In genomic region chr7:159191236-159191635, GRCh38 we compare ENCODE assay signal across 24 cellular contexts. TPM values are rescaled to one million over a fixed set of nuclear protein-coding genes. Genes with fewer than 3 reads are reported as not detected.
"Had no signal": no experiment of that assay in that cellular context is flagged by ENCODE, and none has a peak within 500 bp of the region (broad histone marks: within the 10 kb centered on the region; RNA-seq: fewer than 3 reads in every experiment).

No MANE protein-coding gene starts in this region.

- H3K4me3 ChIP-seq: ascending aorta, cardiac muscle cell, colonic mucosa, left lung, lung, mucosa of descending colon, right lobe of liver, transverse colon had no signal

- ATAC-seq: activated CD8-positive, alpha-beta memory T cell treated with anti-CD3 and anti-CD28 coated beads, Interleukin-2, amount 10 ng/mL, durations not matched to agents 7 days and 5 days; activated CD8-positive, alpha-beta T cell treated with anti-CD3 and anti-CD28 coated beads for 36 hours; left lung; mucosa of descending colon; right lobe of liver had no signal

- H3K4me1 ChIP-seq: ascending aorta, colonic mucosa, left lung, right lobe of liver had no signal

- H3K9me3 ChIP-seq: colonic mucosa, mucosa of descending colon, neutrophil, right lobe of liver had no signal

- H3K27ac ChIP-seq: ascending aorta, cardiac muscle cell, colonic mucosa, epithelial cell of prostate, left lung, neutrophil, right lobe of liver, transverse colon had no signal

- H3K36me3 ChIP-seq: ascending aorta, cardiac muscle cell, colonic mucosa, left lung, neutrophil, right lobe of liver, transverse colon had no signal

- DNase-seq: activated CD4-positive, alpha-beta T cell treated with anti-CD3 and anti-CD28 coated beads, Interleukin-2, amount 50 U/mL, for 1 hour; activated CD8-positive, alpha-beta memory T cell treated with anti-CD3 and anti-CD28 coated beads, Interleukin-2, amount 10 ng/mL, durations not matched to agents 7 days and 5 days; activated CD8-positive, alpha-beta T cell treated with anti-CD3 and anti-CD28 coated beads for 36 hours; activated effector memory CD4-positive, alpha-beta T cell treated with Interleukin-2 at 50 U/mL for 16 hours; activated naive CD4-positive, alpha-beta T cell treated with Interleukin-2 at 50 U/mL for 16 hours; activated naive CD8-positive, alpha-beta T cell treated with anti-CD3 and anti-CD28 coated beads, Interleukin-2, amount 10 ng/mL, durations not matched to agents 7 days and 5 days; activated T-cell treated with anti-CD3 and anti-CD28 coated beads for 4 hours; cerebellar nuclear complex; colonic mucosa; effector CD8-positive, alpha-beta T cell; left lung; mesendoderm; mucosa of descending colon; right lobe of liver; stimulated activated CD4-positive, alpha-beta T cell treated with anti-CD3 and anti-CD28 coated beads, Interleukin-2, amount 100 ng/mL, for 48 hours; stimulated activated naive CD4-positive, alpha-beta T cell treated with Interleukin-2 at 50 U/mL for 16 hours; transverse colon had no signal

- H3K27me3 ChIP-seq: ascending aorta, cardiac muscle cell, colonic mucosa, right lobe of liver, transverse colon had no signal

RNA-seq across cellular contexts. Expression of gene VIPR2, which starts 46.6 kb away (rescaled TPM):
- total RNA-seq: dermis microvascular lymphatic vessel endothelial cell, myocyte had no signal
